Comparison of ENCODE assay signal across 24 cellular contexts in the genomic region with DNA sequence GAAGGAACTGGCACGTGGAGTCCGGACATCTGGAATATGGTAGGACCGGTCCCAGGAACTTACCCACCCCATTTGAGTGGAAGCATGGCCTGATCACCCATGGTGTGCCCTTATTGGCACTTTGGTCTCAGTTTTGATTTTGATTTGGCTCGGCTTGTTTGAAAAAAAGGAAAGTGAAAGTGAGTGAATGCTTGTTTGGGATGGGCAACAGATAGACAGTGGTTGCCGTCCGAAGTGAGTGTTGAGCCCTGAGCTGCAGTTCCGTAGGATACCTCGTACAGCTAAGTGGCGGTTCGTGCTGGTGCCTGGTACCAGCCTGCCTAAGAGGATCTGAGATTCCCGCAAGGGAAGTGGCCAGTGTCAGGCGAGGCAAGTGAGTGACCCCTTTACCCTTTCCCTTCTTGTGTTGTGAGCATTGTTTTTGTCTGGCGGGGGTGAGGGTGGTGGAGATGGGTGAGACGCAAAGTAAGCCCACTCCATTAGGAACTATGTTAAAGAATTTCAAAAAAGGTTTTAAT.
"Had no signal": no experiment of that assay in that cellular context is flagged by ENCODE, and none has a peak within 500 bp of the region (broad histone marks: within the 10 kb centered on the region; RNA-seq: fewer than 3 reads in every experiment).

No MANE protein-coding gene starts in this region.

- H3K36me3 ChIP-seq: esophagus squamous epithelium, gastroesophageal sphincter, left ventricle myocardium inferior, prostate gland, right lobe of liver, suprapubic skin, tibial artery, upper lobe of left lung had no signal

- H3K4me1 ChIP-seq: esophagus squamous epithelium, gastroesophageal sphincter, left ventricle myocardium inferior, parathyroid adenoma, prostate gland, right lobe of liver, suprapubic skin, tibial artery, upper lobe of left lung had no signal

- H3K9me3 ChIP-seq: prostate gland, right lobe of liver had no signal

- ATAC-seq: effector memory CD8-positive, alpha-beta T cell; gastroesophageal sphincter; stimulated activated effector memory CD8-positive, alpha-beta T cell treated with anti-CD3 and anti-CD28 coated beads, Interleukin-12 subunit alpha, Interleukin-12 subunit beta, amount 100 ng/mL, for 72 hours; stimulated activated naive CD8-positive, alpha-beta T cell treated with anti-CD3 and anti-CD28 coated beads, Interleukin-15, Interleukin-2, amounts not matched to agents 100 U/mL and 50 U/mL, for 24 hours had no signal

- H3K4me3 ChIP-seq: esophagus squamous epithelium, gastroesophageal sphincter, left ventricle myocardium inferior, lung, prostate gland, right lobe of liver, suprapubic skin, tibial artery, upper lobe of left lung had no signal

- H3K27ac Mint-ChIP-seq: dendritic cell treated with granulocyte-macrophage colony-stimulating factor and Interleukin-4, amounts not matched to agents 40 ng/mL and 50 ng/mL, for 4 days; effector memory CD8-positive, alpha-beta T cell; nephron; stimulated activated effector memory CD8-positive, alpha-beta T cell treated with anti-CD3 and anti-CD28 coated beads, Interleukin-12 subunit alpha, Interleukin-12 subunit beta, amount 100 ng/mL, for 72 hours had no signal

- H3K27ac ChIP-seq: epithelial cell of prostate, esophagus squamous epithelium, gastroesophageal sphincter, left ventricle myocardium inferior, parathyroid adenoma, prostate gland, right lobe of liver, suprapubic skin, tibial artery, upper lobe of left lung had no signal

- H3K27me3 ChIP-seq: esophagus squamous epithelium, gastroesophageal sphincter, right lobe of liver, suprapubic skin, tibial artery, upper lobe of left lung had no signal

- H3K36me3 Mint-ChIP-seq: immature natural killer cell; stimulated activated effector memory CD8-positive, alpha-beta T cell treated with anti-CD3 and anti-CD28 coated beads, Interleukin-12 subunit alpha, Interleukin-12 subunit beta, amount 100 ng/mL, for 72 hours had no signal

- DNase-seq: effector memory CD8-positive, alpha-beta T cell; esophagus squamous epithelium; foreskin fibroblast; glutamatergic neuron; immature natural killer cell; left ventricle myocardium inferior; mesenchymal stem cell; midbrain; occipital lobe; right lobe of liver; stimulated activated CD4-positive, alpha-beta T cell treated with anti-CD3 and anti-CD28 coated beads, Interleukin-4, amount 100 ng/mL, for 1 hour; stimulated activated CD8-positive, alpha-beta memory T cell treated with anti-CD3 and anti-CD28 coated beads, Interleukin-4, amount 100 ng/mL, for 48 hours; stimulated activated naive CD8-positive, alpha-beta T cell treated with anti-CD3 and anti-CD28 coated beads, Interleukin-15, Interleukin-2, amounts not matched to agents 100 U/mL and 50 U/mL, for 24 hours; tibial artery; upper lobe of left lung had no signal

- H3K4me3 Mint-ChIP-seq: dendritic cell treated with granulocyte-macrophage colony-stimulating factor and Interleukin-4, amounts not matched to agents 40 ng/mL and 50 ng/mL, for 4 days; effector memory CD8-positive, alpha-beta T cell; nephron; stimulated activated effector memory CD8-positive, alpha-beta T cell treated with anti-CD3 and anti-CD28 coated beads, Interleukin-12 subunit alpha, Interleukin-12 subunit beta, amount 100 ng/mL, for 72 hours had no signal

- H3K4me1 Mint-ChIP-seq: immature natural killer cell; nephron; stimulated activated effector memory CD8-positive, alpha-beta T cell treated with anti-CD3 and anti-CD28 coated beads, Interleukin-12 subunit alpha, Interleukin-12 subunit beta, amount 100 ng/mL, for 72 hours had no signal

- H3K27me3 Mint-ChIP-seq: dendritic cell treated with granulocyte-macrophage colony-stimulating factor and Interleukin-4, amounts not matched to agents 40 ng/mL and 50 ng/mL, for 4 days; effector memory CD8-positive, alpha-beta T cell had no signal
